Comparison of ENCODE assay signal across 13 cellular contexts in genomic region chr9:33117816-33118215, GRCh38. TPM values are rescaled to one million over a fixed set of nuclear protein-coding genes. Genes with fewer than 3 reads are reported as not detected.
DNase-seq lines count a peak whose midpoint lies in the region; ATAC-seq and TF ChIP-seq lines count a peak whose summit lies in the region.
"Had no signal": no experiment of that assay in that cellular context is flagged by ENCODE, and none has a peak within 500 bp of the region (broad histone marks: within the 10 kb centered on the region; RNA-seq: fewer than 3 reads in every experiment).

No MANE protein-coding gene starts in this region.

- ATAC-seq in activated CD4-positive, alpha-beta T cell treated with anti-CD3 and anti-CD28 coated beads for 36 hours, result no peak
- ATAC-seq in heart right ventricle, result peak in 1 of 8 donors; percentile 2
- no peak for ATAC-seq in GM21390 (IDR thresholded peaks at IDR 0.05; ENCODE audit: unreplicated experiment)
- ATAC-seq: gastrocnemius medialis had no signal

- peaks cover 5 to 59% (median 34%) of the 10 kb centered on the region in 9 donors for H3K4me1 ChIP-seq in heart right ventricle

- TF ChIP-seq CTCF in RWPE1 (conservative IDR thresholded peaks at IDR 0.05; ENCODE audit: low read depth) (no peak), heart right ventricle (IDR thresholded peaks at IDR 0.05) (no peak)

- H3K27me3 ChIP-seq in heart right ventricle, result no peaks in the 10 kb centered on the region
- H3K27me3 ChIP-seq: gastrocnemius medialis had no signal

- no peaks in the 10 kb centered on the region for H3K27me3 Mint-ChIP-seq in activated CD4-positive, alpha-beta T cell treated with anti-CD3 and anti-CD28 coated beads for 36 hours

- no peak for DNase-seq in activated CD4-positive, alpha-beta T cell treated with anti-CD3 and anti-CD28 coated beads for 36 hours
- DNase-seq in activated CD4-positive, alpha-beta T cell treated with anti-CD3 and anti-CD28 coated beads for 4 hours, result no peak
- DNase-seq in RWPE1 (ENCODE audit: low spot score) (no peak), heart right ventricle (no peak), NAMALWA (ENCODE audit: low spot score) (no peak), pons (ENCODE audit: low spot score) (no peak)
- DNase-seq: effector CD4-positive, alpha-beta T cell; gastrocnemius medialis; kidney glomerular epithelial cell; NCI-H2081 had no signal

- POLR2A ChIA-PET in activated CD4-positive, alpha-beta T cell treated with anti-CD3 and anti-CD28 coated beads for 36 hours (lab: Charles Lee), result no interaction called here
- POLR2A ChIA-PET in RWPE1 (lab: Yijun Ruan, JAX; ENCODE audit: low non-redundant PET), result no interaction called here

- 92 to 95% methylated on average over 4 of the region's 4 CpGs for WGBS in heart right ventricle, 2 donors

- H3K36me3 Mint-ChIP-seq in activated CD4-positive, alpha-beta T cell treated with anti-CD3 and anti-CD28 coated beads for 36 hours (ENCODE audit: low read depth), result peaks cover 18% of the 10 kb centered on the region

- H3K27ac Mint-ChIP-seq in activated CD4-positive, alpha-beta T cell treated with anti-CD3 and anti-CD28 coated beads for 36 hours, result peak overlapping the region; percentile 43

- no peaks in the 10 kb centered on the region for H3K9me3 Mint-ChIP-seq in activated CD4-positive, alpha-beta T cell treated with anti-CD3 and anti-CD28 coated beads for 36 hours (ENCODE audit: low read depth)
- H3K9me3 Mint-ChIP-seq: neural crest cell had no signal

- no peaks in the 10 kb centered on the region for H3K9me3 ChIP-seq in heart right ventricle
- H3K9me3 ChIP-seq: gastrocnemius medialis had no signal

- H3K36me3 ChIP-seq in heart right ventricle, result peaks cover 0 to 97% (median 29%) of the 10 kb centered on the region in 9 donors

- H3K4me3 ChIP-seq in heart right ventricle (no peak overlapping the region), skin epidermis (no peak overlapping the region)
- H3K4me3 ChIP-seq: gastrocnemius medialis had no signal

- H3K4me1 Mint-ChIP-seq in activated CD4-positive, alpha-beta T cell treated with anti-CD3 and anti-CD28 coated beads for 36 hours, result peaks cover 19% of the 10 kb centered on the region
- H3K4me1 Mint-ChIP-seq: neural crest cell had no signal

- CTCF ChIA-PET in activated CD4-positive, alpha-beta T cell treated with anti-CD3 and anti-CD28 coated beads for 36 hours (lab: Charles Lee), result interaction anchor here (1.4 kb wide), 1 partner anchor 9 kb away, joined by 3 read pairs; no protein-coding TSS in a partner anchor
- CTCF ChIA-PET in RWPE1 (lab: Yijun Ruan, JAX), result interaction anchor here (0.6 kb wide), 1 partner anchor 245 kb away, joined by 3 read pairs; no protein-coding TSS in a partner anchor

- H3K4me3 Mint-ChIP-seq in activated CD4-positive, alpha-beta T cell treated with anti-CD3 and anti-CD28 coated beads for 36 hours, result no peak overlapping the region
- H3K4me3 Mint-ChIP-seq: neural crest cell had no signal

- intact Hi-C loops in activated CD4-positive, alpha-beta T cell treated with anti-CD3 and anti-CD28 coated beads for 36 hours (cut with DNase I, micrococcal nuclease), result no loop called here
- intact Hi-C loops in heart right ventricle (cut with DNase I), result no loop called here

- H3K27ac ChIP-seq in RWPE1, result peak overlapping the region; percentile 65
- H3K27ac ChIP-seq in heart right ventricle, result peak overlapping the region in 7 of 10 donors; percentile 6 to 80 (median 63)
- peak overlapping the region in 13 of 21 experiments; percentile 3 to 83 (median 73) for H3K27ac ChIP-seq in skin epidermis
- H3K27ac ChIP-seq: gastrocnemius medialis had no signal

RNA-seq across cellular contexts. Expression of gene SMU1, which starts 41.3 kb away (rescaled TPM):
- total RNA-seq in activated CD4-positive, alpha-beta T cell treated with anti-CD3 and anti-CD28 coated beads for 36 hours, result 10 to 100 TPM; 23.2 to 29.6 TPM
- 10 to 100 TPM; 14.9 to 18.5 (median 17.3) TPM for total RNA-seq in heart right ventricle
- 1 to 10 TPM; 5.8 to 8.5 TPM for polyA plus RNA-seq in heart right ventricle

RNA-seq across cellular contexts. Expression of gene B4GALT1, which starts 49.3 kb away (rescaled TPM):
- 10 to 100 TPM; 44.5 to 47.1 TPM for total RNA-seq in activated CD4-positive, alpha-beta T cell treated with anti-CD3 and anti-CD28 coated beads for 36 hours
- 100 to 1,000 TPM in 1 of 10 donors, 10 to 100 TPM in 9; 30.0 to 117 (median 43.1) TPM for total RNA-seq in heart right ventricle
- polyA plus RNA-seq in heart right ventricle, result 10 to 100 TPM; 14.8 to 29.0 TPM
